10 cellular contexts compared by ENCODE assay signal in the genomic region with DNA sequence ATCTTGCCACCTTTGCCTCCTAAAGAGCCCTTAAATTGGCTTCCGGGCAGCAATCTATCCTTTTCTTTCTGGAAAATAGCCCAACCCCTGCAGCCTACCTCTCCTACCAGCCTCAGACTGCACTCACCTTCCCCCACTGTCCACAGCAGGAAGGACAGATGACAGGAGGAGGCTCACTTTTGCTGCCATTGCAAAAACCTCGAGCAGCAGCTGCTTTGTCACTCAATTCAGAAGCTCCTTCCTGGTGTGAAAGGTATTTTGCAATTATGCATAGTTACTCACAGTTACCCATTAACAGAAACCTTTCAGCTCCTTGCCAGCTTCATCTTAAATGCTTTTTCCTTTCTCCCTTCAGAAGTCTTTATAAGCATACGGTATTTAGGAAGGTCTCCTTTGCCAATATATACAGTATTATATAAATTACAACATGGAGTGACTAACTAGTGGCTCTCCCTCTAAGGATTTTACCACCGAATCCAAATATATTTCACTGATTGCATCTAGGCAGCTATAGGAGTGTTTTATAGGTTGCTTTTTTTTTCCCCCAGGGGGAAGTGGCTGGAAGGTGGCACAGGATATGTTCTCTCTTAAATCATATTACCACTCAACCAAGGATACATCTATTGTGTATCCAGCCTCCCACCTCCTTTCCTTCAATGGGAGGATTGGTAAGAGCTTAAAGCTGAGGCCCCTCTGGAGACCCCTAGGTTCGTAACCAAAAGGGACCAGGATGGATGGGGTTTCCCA.
DNase-seq lines count a peak whose midpoint lies in the region; ATAC-seq, FAIRE-seq and TF ChIP-seq lines count a peak whose summit lies in the region.
"Had no signal": no experiment of that assay in that cellular context is flagged by ENCODE, and none has a peak within 500 bp of the region (broad histone marks: within the 10 kb centered on the region; RNA-seq: fewer than 3 reads in every experiment).

No MANE protein-coding gene starts in this region.

- TF ChIP-seq RAD21 in HepG2 (CRISPR knock-in tag; IDR thresholded peaks at IDR 0.05) = no peak

- H3K9me3 ChIP-seq in HepG2 (ENCODE audit: low read length) = no peaks in the 10 kb centered on the region

- no peaks in the 10 kb centered on the region for H3K79me2 ChIP-seq in HepG2 (ENCODE audit: insufficient read depth, low read length)

- H2AFZ ChIP-seq in HepG2 (ENCODE audit: low read length) = no peak overlapping the region

- H3K4me1 Mint-ChIP-seq in activated T-cell treated with anti-CD3 and anti-CD28 coated beads, Interleukin-2, amount 50 U/mL, for 24 hours (ENCODE audit: low read depth) = no peaks in the 10 kb centered on the region

- TF ChIP-seq CTCF in HepG2 (CRISPR knock-in tag; IDR thresholded peaks at IDR 0.05) = no peak

- no peak overlapping the region for H3K4me3 ChIP-seq in HepG2 (replicated peaks in 1 of 3; ENCODE audit: insufficient read depth in 1 of 3, low read depth in 2 of 3, low read length in 3 of 3)

- H3K9me3 Mint-ChIP-seq in activated T-cell treated with anti-CD3 and anti-CD28 coated beads, Interleukin-2, amount 50 U/mL, for 24 hours = peaks cover 2% of the 10 kb centered on the region

- TF ChIP-seq EP300 in HepG2 (IDR thresholded peaks at IDR 0.05; ENCODE audit: low read depth in 2 of 2, low read length in 2 of 2) (no peak), HepG2 (CRISPR knock-in tag; IDR thresholded peaks at IDR 0.05; ENCODE audit: borderline replicate concordance) (no peak)

- H3K27ac Mint-ChIP-seq in activated T-cell treated with anti-CD3 and anti-CD28 coated beads, Interleukin-2, amount 50 U/mL, for 24 hours = no peak overlapping the region

- intact Hi-C loops in HepG2 (cut with micrococcal nuclease; ENCODE audit: unreplicated experiment) = no loop called here
- intact Hi-C loops in left ventricle myocardium superior (cut with micrococcal nuclease) = no loop called here

- in situ Hi-C loops in HepG2 (cut with HindIII; ENCODE audit: extremely low pct_ligation_motif_present, low pct_unique_long_range_greater_than_20kb) = no loop called here

- H3K36me3 ChIP-seq in HepG2 (replicated peaks in 1 of 2; ENCODE audit: control insufficient read depth in 1 of 2, insufficient read depth in 2 of 2, low read length in 2 of 2) = no peaks in the 10 kb centered on the region

- no peak overlapping the region for H3K27ac ChIP-seq in HepG2 (ENCODE audit: extremely low read length, insufficient read depth, low read length)

- WGBS in HepG2 (ENCODE audit: low lambda C conversion rate) = 2% methylated on average over 5 of the region's 5 CpGs

- TF ChIP-seq POLR2A in HepG2 (IDR thresholded peaks at IDR 0.05; ENCODE audit: insufficient read depth in 1 of 2, low read depth in 2 of 2, low read length in 2 of 2) = no peak

- H3K9ac ChIP-seq in HepG2 (ENCODE audit: insufficient read depth, low read depth, low read length) = no peak overlapping the region

- DNase-seq in DMS53 treated with DMSO at 0.1 percent for 48 hours (lab: John Stamatoyannopoulos, UW; ENCODE audit: unreplicated experiment) (peak; percentile 90), NCI-H1105 treated with DMSO at 0.1 percent for 48 hours (lab: John Stamatoyannopoulos, UW) (peak; percentile 79), RPMI8226 (peak; percentile 95), HepG2 (ENCODE audit: low spot score) (no peak), left ventricle myocardium superior (no peak)
- no peak for DNase-seq in activated T-cell treated with anti-CD3 and anti-CD28 coated beads, Interleukin-2, amount 50 U/mL, for 24 hours
- DNase-seq: NCI-H446 treated with DMSO at 0.1 percent for 48 hours, trophoblast cell had no signal

- H4K20me1 ChIP-seq in HepG2 (ENCODE audit: insufficient read depth, low read length) = no peaks in the 10 kb centered on the region

- no peak for FAIRE-seq in HepG2 (lab: Jason Lieb, UNC)

- no peak overlapping the region for H3K4me3 Mint-ChIP-seq in activated T-cell treated with anti-CD3 and anti-CD28 coated beads, Interleukin-2, amount 50 U/mL, for 24 hours

- no peak overlapping the region for H3K4me2 ChIP-seq in HepG2 (ENCODE audit: low read depth, low read length)

- no TSS peak for BruUV-seq in HepG2 (replicated peaks; lab: Mats Ljungman, UMichigan)

- ATAC-seq in HepG2 = no peak
- no peak for ATAC-seq in GM18511 (IDR thresholded peaks at IDR 0.05; ENCODE audit: unreplicated experiment)
- no peak for ATAC-seq in left ventricle myocardium superior
- ATAC-seq in GM21528 (IDR thresholded peaks at IDR 0.05; ENCODE audit: low FRiP score, unreplicated experiment) = no peak

- no peaks in the 10 kb centered on the region for H3K27me3 Mint-ChIP-seq in activated T-cell treated with anti-CD3 and anti-CD28 coated beads, Interleukin-2, amount 50 U/mL, for 24 hours

- H3K4me1 ChIP-seq in HepG2 (ENCODE audit: insufficient read depth, low read length) = no peaks in the 10 kb centered on the region

- CTCF ChIA-PET in HepG2 (lab: Yijun Ruan, JAX; ENCODE audit: low intra/inter-chr PET ratio, low total read pairs) = no interaction called here

- peaks cover 0 to 18% of the 10 kb centered on the region in 2 experiments; a peak in 2 of 5 replicates for H3K27me3 ChIP-seq in HepG2 (ENCODE audit: control insufficient read depth in 1 of 2, insufficient read depth in 2 of 2, low read length in 2 of 2)

- POLR2A ChIA-PET in HepG2 (lab: Yijun Ruan, JAX) = no interaction called here

- H3K36me3 Mint-ChIP-seq in activated T-cell treated with anti-CD3 and anti-CD28 coated beads, Interleukin-2, amount 50 U/mL, for 24 hours (ENCODE audit: low read depth) = no peaks in the 10 kb centered on the region

TF ChIP-seq in HepG2, 621 proteins besides CTCF, POLR2A, EP300 and RAD21:
- no peak for TF ChIP-seq XRCC5 (optimal IDR thresholded peaks at IDR 0.05; ENCODE audit: low read length)
- TF ChIP-seq HOXA9 (CRISPR knock-in tag; IDR thresholded peaks at IDR 0.05; ENCODE audit: borderline replicate concordance) = no peak
- no peak for TF ChIP-seq ZNF616 (CRISPR knock-in tag; IDR thresholded peaks at IDR 0.05; ENCODE audit: low read depth)
- peak; percentile 51 for TF ChIP-seq MAFF (IDR thresholded peaks at IDR 0.05; ENCODE audit: low read depth, low read length)
- TF ChIP-seq REPIN1 (CRISPR knock-in tag; IDR thresholded peaks at IDR 0.05; ENCODE audit: borderline replicate concordance, low read depth) = no peak
- TF ChIP-seq, protein P1, sequence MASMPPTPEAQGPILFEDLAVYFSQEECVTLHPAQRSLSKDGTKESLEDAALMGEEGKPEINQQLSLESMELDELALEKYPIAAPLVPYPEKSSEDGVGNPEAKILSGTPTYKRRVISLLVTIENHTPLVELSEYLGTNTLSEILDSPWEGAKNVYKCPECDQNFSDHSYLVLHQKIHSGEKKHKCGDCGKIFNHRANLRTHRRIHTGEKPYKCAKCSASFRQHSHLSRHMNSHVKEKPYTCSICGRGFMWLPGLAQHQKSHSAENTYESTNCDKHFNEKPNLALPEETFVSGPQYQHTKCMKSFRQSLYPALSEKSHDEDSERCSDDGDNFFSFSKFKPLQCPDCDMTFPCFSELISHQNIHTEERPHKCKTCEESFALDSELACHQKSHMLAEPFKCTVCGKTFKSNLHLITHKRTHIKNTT (CRISPR knock-in tag; IDR thresholded peaks at IDR 0.05) = no peak
- TF ChIP-seq MAFK (conservative IDR thresholded peaks at IDR 0.05 in 1 of 2, IDR thresholded peaks at IDR 0.05 in 1 of 2; ENCODE audit: low read length in 2 of 2) = peak; percentile 45 to 55
- TF ChIP-seq SOX5 (CRISPR knock-in tag; IDR thresholded peaks at IDR 0.05; ENCODE audit: borderline replicate concordance) = no peak
- TF ChIP-seq CREB1 (IDR thresholded peaks at IDR 0.05) = no peak
- TF ChIP-seq CREB1 (CRISPR knock-in tag; IDR thresholded peaks at IDR 0.05) = no peak
- TF ChIP-seq SMARCE1 (IDR thresholded peaks at IDR 0.05; ENCODE audit: borderline replicate concordance) = no peak
- no peak for TF ChIP-seq WIZ (CRISPR knock-in tag; IDR thresholded peaks at IDR 0.05)
- no peak for TF ChIP-seq FOXO1 (CRISPR knock-in tag; IDR thresholded peaks at IDR 0.05)

Comparison
In these comparisons a context has a peak if more than half of its experiments do, and no peak if none do; other contexts are left out.
1. DNase-seq: peak in DMS53 treated with DMSO at 0.1 percent for 48 hours (single experiment), NCI-H1105 treated with DMSO at 0.1 percent for 48 hours (single experiment) and RPMI8226 (single experiment); none in HepG2 (single experiment), left ventricle myocardium superior (single experiment) and activated T-cell treated with anti-CD3 and anti-CD28 coated beads, Interleukin-2, amount 50 U/mL, for 24 hours (single experiment).